8 cellular contexts compared by ENCODE assay signal in the genomic region with DNA sequence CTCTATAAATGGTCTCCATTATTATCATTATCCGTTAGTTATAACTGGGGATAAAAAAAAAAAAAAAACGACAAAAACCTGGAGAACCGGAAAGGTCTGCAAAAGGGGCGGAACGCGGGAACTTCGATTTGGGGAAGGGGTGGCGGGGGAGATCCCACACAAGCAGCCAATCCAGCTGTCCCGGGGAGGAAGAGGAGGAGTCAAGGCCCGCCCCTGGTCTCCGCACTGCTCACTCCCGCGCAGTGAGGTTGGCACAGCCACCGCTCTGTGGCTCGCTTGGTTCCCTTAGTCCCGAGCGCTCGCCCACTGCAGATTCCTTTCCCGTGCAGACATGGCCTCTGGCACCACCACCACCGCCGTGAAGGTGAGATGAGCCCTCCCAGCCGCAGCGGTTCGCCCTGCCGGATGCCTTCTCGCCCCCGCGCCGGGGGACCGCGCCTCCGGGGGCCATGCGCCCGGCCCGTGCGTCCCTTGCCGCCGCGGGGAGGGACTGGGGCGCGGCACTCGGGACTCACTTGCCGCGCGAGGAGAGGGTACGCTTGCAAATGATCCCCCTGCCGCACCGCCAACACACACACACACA. TPM values are rescaled to one million over a fixed set of nuclear protein-coding genes. Genes with fewer than 3 reads are reported as not detected.
A peak's percentile ranks its signal among the peaks of the same experiment; 100 is the strongest.
DNase-seq lines count a peak whose midpoint lies in the region; ATAC-seq and TF ChIP-seq lines count a peak whose summit lies in the region.

A gene (plus strand): TSS at position 219 of the 583 bp plus-strand sequence. CDS start 113 bp downstream, at position 332.

- no peaks in the 10 kb centered on the region for H3K36me3 ChIP-seq in Peyer's patch

- H3K4me1 Mint-ChIP-seq in nephron progenitor cell: peaks cover 52% of the 10 kb centered on the region

- H3K9me3 Mint-ChIP-seq in nephron progenitor cell: no peaks in the 10 kb centered on the region

- no peaks in the 10 kb centered on the region for H3K27me3 ChIP-seq in Peyer's patch

- H3K36me3 Mint-ChIP-seq in nephron progenitor cell (ENCODE audit: low read depth): peaks cover 19% of the 10 kb centered on the region

- H3K4me3 Mint-ChIP-seq in nephron progenitor cell: peak within 1 kb of the TSS; percentile 100

- TF ChIP-seq CTCF in Peyer's patch (IDR thresholded peaks at IDR 0.05): no peak
- no peak for TF ChIP-seq CTCF in nephron progenitor cell (IDR thresholded peaks at IDR 0.05)

- peak within 1 kb of the TSS; percentile 61 to 90 (median 88) for H3K27ac ChIP-seq in Peyer's patch

- H3K4me3 ChIP-seq in Peyer's patch: peak within 1 kb of the TSS; percentile 57 to 94 (median 87)

- peaks cover 41% of the 10 kb centered on the region for H3K27me3 Mint-ChIP-seq in nephron progenitor cell (ENCODE audit: low read depth, poor library complexity)

- H3K4me1 ChIP-seq in Peyer's patch: peaks cover 0 to 25% (median 3%) of the 10 kb centered on the region in 4 donors

- peak; percentile 92 for ATAC-seq in GM21515 (IDR thresholded peaks at IDR 0.05; ENCODE audit: unreplicated experiment)
- ATAC-seq in stimulated activated naive CD8-positive, alpha-beta T cell treated with anti-CD3 and anti-CD28 coated beads, Interleukin-15, Interleukin-2, amounts not matched to agents 100 U/mL and 50 U/mL, for 24 hours: peak; percentile 89

- no peaks in the 10 kb centered on the region for H3K9me3 ChIP-seq in Peyer's patch

- H3K27ac Mint-ChIP-seq in nephron progenitor cell: peak within 1 kb of the TSS; percentile 97

- DNase-seq in DMS 273 (lab: John Stamatoyannopoulos, UW; ENCODE audit: unreplicated experiment): peak; percentile 96
- peak; percentile 88 for DNase-seq in HuH-7 (ENCODE audit: low spot score)
- peak; percentile 86 to 94 (median 89) for DNase-seq in Peyer's patch
- peak; percentile 59 for DNase-seq in activated T-helper 9 cell treated with anti-CD3 and anti-CD28 coated beads, Interleukin-2, amount 50 U/mL, for 16 hours (ENCODE audit: low read depth)
- DNase-seq in fibroblast of the conjunctiva (ENCODE audit: low read depth): peak; percentile 91
- peak; percentile 87 for DNase-seq in nephron progenitor cell
- peak; percentile 80 for DNase-seq in stimulated activated naive CD8-positive, alpha-beta T cell treated with anti-CD3 and anti-CD28 coated beads, Interleukin-15, Interleukin-2, amounts not matched to agents 100 U/mL and 50 U/mL, for 24 hours

- peak; percentile 61 to 71 for TF ChIP-seq POLR2A in Peyer's patch (IDR thresholded peaks at IDR 0.05)

RNA-seq across cellular contexts. Expression of the gene that starts here (rescaled TPM):
- total RNA-seq in Peyer's patch: 10 to 100 TPM; 13.3 to 40.3 (median 27.3) TPM

Comparison
In these comparisons a context has a peak if more than half of its experiments do, and no peak if none do; other contexts are left out.
1. Peak in every context shown above with its lines: DNase-seq, ATAC-seq, H3K4me3 ChIP-seq and H3K27ac ChIP-seq.